Comparison of ENCODE assay signal across 27 cellular contexts in the genomic region with DNA sequence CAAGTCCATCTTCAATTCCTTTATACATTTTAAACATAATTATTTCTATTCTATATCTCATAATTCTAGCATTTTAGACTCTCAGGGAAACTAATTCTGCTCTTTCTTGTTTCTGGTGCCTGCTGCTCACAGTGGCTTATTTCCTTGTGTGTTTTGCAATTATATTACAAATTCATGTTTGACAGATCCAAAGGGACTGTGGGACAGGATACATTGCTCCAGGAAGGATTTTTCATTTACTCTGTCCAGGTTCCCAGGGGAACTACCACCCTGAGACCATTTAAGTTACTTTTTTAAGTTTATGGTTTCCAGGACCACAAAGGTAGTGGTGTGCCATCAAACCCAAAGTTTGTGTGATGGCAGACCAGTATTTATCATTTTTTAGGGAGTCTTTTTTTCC.
"Had no signal": no experiment of that assay in that cellular context is flagged by ENCODE, and none has a peak within 500 bp of the region (broad histone marks: within the 10 kb centered on the region; RNA-seq: fewer than 3 reads in every experiment).

No MANE protein-coding gene starts in this region.

- H3K27ac Mint-ChIP-seq: mesothelial cell of epicardium; naive thymus-derived CD4-positive, alpha-beta T cell; natural killer cell treated with Interleukin-12 subunit alpha and Interleukin-12 subunit beta and Interleukin-15 and Interleukin-18, amount 100 ng/mL, for 72 hours; stimulated activated naive B cell treated with anti-CD40 and anti-IgM and Interleukin-4, amounts not matched to agents 10 μg/mL and 1 μg/mL and 100 μg/mL, for 72 hours had no signal

- ATAC-seq: left cardiac atrium; left lung; lower lobe of right lung; naive thymus-derived CD4-positive, alpha-beta T cell; natural killer cell treated with Interleukin-12 subunit alpha and Interleukin-12 subunit beta and Interleukin-15 and Interleukin-18, amount 100 ng/mL, for 72 hours; psoas muscle; right cardiac atrium; sciatic nerve; stimulated activated naive B cell treated with anti-CD40 and anti-IgM and Interleukin-4, amounts not matched to agents 10 μg/mL and 1 μg/mL and 100 μg/mL, for 72 hours; stimulated activated naive CD8-positive, alpha-beta T cell treated with anti-CD3 and anti-CD28 coated beads, Interleukin-15, Interleukin-2, amounts not matched to agents 100 U/mL and 50 U/mL, for 24 hours had no signal

- DNase-seq: hippocampal formation; left cardiac atrium; left lung; lower lobe of right lung; mammary epithelial cell; mesendoderm; naive thymus-derived CD4-positive, alpha-beta T cell; nucleus accumbens; psoas muscle; right cardiac atrium; stimulated activated CD4-positive, alpha-beta T cell treated with anti-CD3 and anti-CD28 coated beads, Interleukin-12 subunit alpha, Interleukin-12 subunit beta, amount 100 ng/mL, for 4 hours; stimulated activated CD4-positive, alpha-beta T cell treated with anti-CD3 and anti-CD28 coated beads, Interleukin-15, amount 100 ng/mL, for 24 hours; stimulated activated CD4-positive, alpha-beta T cell treated with anti-CD3 and anti-CD28 coated beads, Interleukin-2, amount 100 ng/mL, for 24 hours; stimulated activated CD4-positive, alpha-beta T cell treated with anti-CD3 and anti-CD28 coated beads, Interleukin-4, amount 100 ng/mL, for 1 hour; stimulated activated naive B cell treated with anti-CD40 and anti-IgM and Interleukin-4, amounts not matched to agents 10 μg/mL and 1 μg/mL and 100 μg/mL, for 72 hours; stimulated activated naive CD8-positive, alpha-beta T cell treated with anti-CD3 and anti-CD28 coated beads, Interleukin-15, Interleukin-2, amounts not matched to agents 100 U/mL and 50 U/mL, for 24 hours; stomach; testis; tibial artery; trophoblast cell; uterus had no signal

- H3K4me1 Mint-ChIP-seq: naive thymus-derived CD4-positive, alpha-beta T cell; neural crest cell; stimulated activated naive B cell treated with anti-CD40 and anti-IgM and Interleukin-4, amounts not matched to agents 10 μg/mL and 1 μg/mL and 100 μg/mL, for 72 hours had no signal

- H3K4me3 ChIP-seq: left lung, lower lobe of right lung, psoas muscle, skin epidermis, stomach, testis, tibial artery, uterus had no signal

- H3K4me3 Mint-ChIP-seq: mesothelial cell of epicardium; naive thymus-derived CD4-positive, alpha-beta T cell; natural killer cell treated with Interleukin-12 subunit alpha and Interleukin-12 subunit beta and Interleukin-15 and Interleukin-18, amount 100 ng/mL, for 72 hours; neural crest cell; stimulated activated naive B cell treated with anti-CD40 and anti-IgM and Interleukin-4, amounts not matched to agents 10 μg/mL and 1 μg/mL and 100 μg/mL, for 72 hours had no signal

- H3K36me3 ChIP-seq: left lung, lower lobe of right lung, stomach, tibial artery, uterus had no signal

- H3K27ac ChIP-seq: left lung, lower lobe of right lung, parathyroid adenoma, psoas muscle, stomach, testis, tibial artery, uterus had no signal

- H3K9me3 Mint-ChIP-seq: mesothelial cell of epicardium; naive thymus-derived CD4-positive, alpha-beta T cell; natural killer cell treated with Interleukin-12 subunit alpha and Interleukin-12 subunit beta and Interleukin-15 and Interleukin-18, amount 100 ng/mL, for 72 hours; neural crest cell; stimulated activated naive B cell treated with anti-CD40 and anti-IgM and Interleukin-4, amounts not matched to agents 10 μg/mL and 1 μg/mL and 100 μg/mL, for 72 hours had no signal

- H3K36me3 Mint-ChIP-seq: mesothelial cell of epicardium; natural killer cell treated with Interleukin-12 subunit alpha and Interleukin-12 subunit beta and Interleukin-15 and Interleukin-18, amount 100 ng/mL, for 72 hours; stimulated activated naive B cell treated with anti-CD40 and anti-IgM and Interleukin-4, amounts not matched to agents 10 μg/mL and 1 μg/mL and 100 μg/mL, for 72 hours had no signal

- H3K9me3 ChIP-seq: left lung, lower lobe of right lung, psoas muscle, stomach, testis, tibial artery, uterus had no signal

- H3K4me1 ChIP-seq: left lung, lower lobe of right lung, parathyroid adenoma, psoas muscle, tibial artery, uterus had no signal
